ENCODE assay signal across 17 cellular contexts in genomic region chr5:159904874-159905273, GRCh38. TPM values are rescaled to one million over a fixed set of nuclear protein-coding genes. Genes with fewer than 3 reads are reported as not detected.
DNase-seq lines count a peak whose midpoint lies in the region; ATAC-seq and TF ChIP-seq lines count a peak whose summit lies in the region.
"Had no signal": no experiment of that assay in that cellular context is flagged by ENCODE, and none has a peak within 500 bp of the region (broad histone marks: within the 10 kb centered on the region; RNA-seq: fewer than 3 reads in every experiment).

No MANE protein-coding gene starts in this region.

- peaks cover 17% of the 10 kb centered on the region for H3K27me3 Mint-ChIP-seq in activated T-cell treated with anti-CD3 and anti-CD28 coated beads, Interleukin-2, amount 50 U/mL, for 4 hours (ENCODE audit: low read depth)

- H3K9me3 Mint-ChIP-seq in activated T-cell treated with anti-CD3 and anti-CD28 coated beads, Interleukin-2, amount 50 U/mL, for 4 hours = no peaks in the 10 kb centered on the region

- ATAC-seq in SK-N-SH treated with all-trans-retinoic acid at 6 μM for 48 hours = no peak
- ATAC-seq in RWPE2 (ENCODE audit: low read depth) = no peak
- no peak for ATAC-seq in activated T-cell treated with anti-CD3 and anti-CD28 coated beads, Interleukin-2, amount 50 U/mL, for 4 hours
- ATAC-seq in sciatic nerve = no peak
- no peak for ATAC-seq in GM18511 (IDR thresholded peaks at IDR 0.05; ENCODE audit: unreplicated experiment)
- ATAC-seq: K562 had no signal

- H3K9ac ChIP-seq in SK-N-SH = peak overlapping the region; percentile 5; the same call in 1 of the 2 replicates
- no peak overlapping the region for H3K9ac ChIP-seq in smooth muscle cell (ENCODE audit: low read depth)

- TF ChIP-seq EP300 in SK-N-SH (IDR thresholded peaks at IDR 0.05; ENCODE audit: borderline replicate concordance in 1 of 2, low read depth in 1 of 2, low read length in 1 of 2) = no peak

- DNase-seq in SK-N-SH = no peak
- DNase-seq in RWPE2 (ENCODE audit: low spot score) = no peak
- DNase-seq in epithelial cell of prostate (ENCODE audit: low read depth, low spot score) = no peak
- no peak for DNase-seq in smooth muscle cell (lab: John Stamatoyannopoulos, UW; ENCODE audit: unreplicated experiment)
- DNase-seq in activated T-cell treated with anti-CD3 and anti-CD28 coated beads, Interleukin-2, amount 50 U/mL, for 4 hours = no peak
- DNase-seq in sciatic nerve (ENCODE audit: low spot score) = no peak
- DNase-seq: DMS 273 treated with DMSO at 0.1 percent for 48 hours; NCI-H1105; NCI-H2081; NK-92 treated with Interleukin-12 subunit alpha and Interleukin-12 subunit beta, amount 100 ng/mL, for 24 hours; SHP77 treated with DMSO at 0.1 percent for 48 hours had no signal

- no peak for TF ChIP-seq CTCF in SK-N-SH (IDR thresholded peaks at IDR 0.05)
- TF ChIP-seq CTCF in RWPE2 (IDR thresholded peaks at IDR 0.05; ENCODE audit: poor library complexity, severe bottlenecking) = no peak
- no peak for TF ChIP-seq CTCF in smooth muscle cell (IDR thresholded peaks at IDR 0.05; ENCODE audit: borderline replicate concordance, insufficient read depth, poor library complexity, severe bottlenecking)

- CTCF ChIA-PET in SK-N-SH (lab: Yijun Ruan, JAX) = no interaction called here

- no peaks in the 10 kb centered on the region for H3K79me2 ChIP-seq in SK-N-SH (ENCODE audit: insufficient read depth)
- no peaks in the 10 kb centered on the region for H3K79me2 ChIP-seq in smooth muscle cell (ENCODE audit: low read depth)

- H3F3A ChIP-seq in SK-N-SH (replicated peaks; ENCODE audit: insufficient read depth) (peaks cover 40% of the 10 kb centered on the region), smooth muscle cell (ENCODE audit: low read depth) (peaks cover 9% of the 10 kb centered on the region)

- no peak overlapping the region for H3K4me3 Mint-ChIP-seq in activated T-cell treated with anti-CD3 and anti-CD28 coated beads, Interleukin-2, amount 50 U/mL, for 4 hours
- H3K4me3 Mint-ChIP-seq: B cell had no signal

- POLR2A ChIA-PET in SK-N-SH (lab: Yijun Ruan, JAX) = no interaction called here

- no peaks in the 10 kb centered on the region for H3K4me1 Mint-ChIP-seq in activated T-cell treated with anti-CD3 and anti-CD28 coated beads, Interleukin-2, amount 50 U/mL, for 4 hours (ENCODE audit: low read depth)
- H3K4me1 Mint-ChIP-seq: B cell had no signal

- H3K9me3 ChIP-seq in SK-N-SH (no peaks in the 10 kb centered on the region), RWPE2 (ENCODE audit: severe bottlenecking) (no peaks in the 10 kb centered on the region), smooth muscle cell (replicated peaks; ENCODE audit: low read depth) (no peaks in the 10 kb centered on the region)

- no peaks in the 10 kb centered on the region for H3K36me3 Mint-ChIP-seq in activated T-cell treated with anti-CD3 and anti-CD28 coated beads, Interleukin-2, amount 50 U/mL, for 4 hours (ENCODE audit: insufficient read depth)

- TF ChIP-seq RAD21 in SK-N-SH (IDR thresholded peaks at IDR 0.05; ENCODE audit: low read length) = no peak

- H3K27me3 ChIP-seq in SK-N-SH (ENCODE audit: insufficient read depth) (no peaks in the 10 kb centered on the region), RWPE2 (ENCODE audit: insufficient read depth, poor library complexity, severe bottlenecking) (no peaks in the 10 kb centered on the region), smooth muscle cell (ENCODE audit: low read depth) (peaks cover 4% of the 10 kb centered on the region)

- H3K4me1 ChIP-seq in SK-N-SH (ENCODE audit: control insufficient read depth in 1 of 2, insufficient read depth in 2 of 2, low read depth in 1 of 2, low read length in 1 of 2) (peaks cover 2 to 30% of the 10 kb centered on the region in 2 experiments; a peak in 3 of 4 replicates), RWPE2 (ENCODE audit: insufficient read depth, poor library complexity, severe bottlenecking) (peaks cover 50% of the 10 kb centered on the region), smooth muscle cell (ENCODE audit: low read depth) (peaks cover 8% of the 10 kb centered on the region)

- intact Hi-C loops in sciatic nerve (cut with DNase I) = no loop called here

- H3K9me2 ChIP-seq in SK-N-SH = no peaks in the 10 kb centered on the region

- H3K4me2 ChIP-seq in SK-N-SH (no peak overlapping the region), smooth muscle cell (no peak overlapping the region)

- H3K27ac ChIP-seq in SK-N-SH (ENCODE audit: low read depth in 2 of 2, low read length in 1 of 2) = peak overlapping the region in 1 of 2 experiments; percentile 54; a peak in 2 of 4 replicates
- peak overlapping the region; percentile 72 for H3K27ac ChIP-seq in RWPE2 (ENCODE audit: poor library complexity, severe bottlenecking)
- H3K27ac ChIP-seq in epithelial cell of prostate = peak overlapping the region; percentile 41
- H3K27ac ChIP-seq in smooth muscle cell (ENCODE audit: low read depth) = peak overlapping the region; percentile 42
- H3K27ac ChIP-seq: 22Rv1 had no signal

- no peak overlapping the region; the same call in 1 of the 2 replicates for H2AFZ ChIP-seq in SK-N-SH (ENCODE audit: low read depth)
- no peak overlapping the region for H2AFZ ChIP-seq in smooth muscle cell (ENCODE audit: low read depth)

- H3K36me3 ChIP-seq in SK-N-SH (replicated peaks in 1 of 2; ENCODE audit: control insufficient read depth in 1 of 2, insufficient read depth in 2 of 2, low read length in 1 of 2) (no peaks in the 10 kb centered on the region), RWPE2 (ENCODE audit: low read depth) (no peaks in the 10 kb centered on the region), smooth muscle cell (ENCODE audit: low read depth) (no peaks in the 10 kb centered on the region)

- H4K20me1 ChIP-seq in SK-N-SH (ENCODE audit: insufficient read depth) (no peaks in the 10 kb centered on the region), smooth muscle cell (ENCODE audit: low read depth) (no peaks in the 10 kb centered on the region)

- H3K4me3 ChIP-seq in SK-N-SH (ENCODE audit: low read depth in 2 of 2, low read length in 1 of 2) (no peak overlapping the region), RWPE2 (ENCODE audit: severe bottlenecking) (no peak overlapping the region), smooth muscle cell (no peak overlapping the region)
- H3K4me3 ChIP-seq: K562 had no signal

- WGBS in SK-N-SH (ENCODE audit: low lambda C conversion rate) = 64% methylated on average over 1 of the region's 1 CpG
- WGBS in smooth muscle cell (ENCODE audit: low lambda C conversion rate) = 100% methylated on average over 1 of the region's 1 CpG

TF ChIP-seq in SK-N-SH, 30 proteins besides CTCF, POLR2A, EP300 and RAD21 (continues in another document):
- no peak for TF ChIP-seq TCF12 (IDR thresholded peaks at IDR 0.05)
- no peak for TF ChIP-seq GABPA (IDR thresholded peaks at IDR 0.05; ENCODE audit: low read depth)
- no peak for TF ChIP-seq FOXM1 (IDR thresholded peaks at IDR 0.05; ENCODE audit: low read depth)
- TF ChIP-seq ZBTB33 (IDR thresholded peaks at IDR 0.05; ENCODE audit: borderline replicate concordance, low read depth) = no peak
- TF ChIP-seq TAF1 (IDR thresholded peaks at IDR 0.05; ENCODE audit: borderline replicate concordance, low read depth, low read length) = no peak
- TF ChIP-seq FOXJ3 (CRISPR knock-in tag; IDR thresholded peaks at IDR 0.05) = no peak
- TF ChIP-seq CHD2 (IDR thresholded peaks at IDR 0.05; ENCODE audit: low read length, partially characterized antibody) = no peak

TF ChIP-seq in SK-N-SH treated with all-trans-retinoic acid at 6 μM for 48 hours, 23 proteins besides CTCF, POLR2A, EP300 and RAD21 (continues in another document):
- no peak for TF ChIP-seq ESRRG (CRISPR knock-in tag; IDR thresholded peaks at IDR 0.05)
- no peak for TF ChIP-seq OSR1 (CRISPR knock-in tag; IDR thresholded peaks at IDR 0.05)
- TF ChIP-seq PPARA (CRISPR knock-in tag; IDR thresholded peaks at IDR 0.05; ENCODE audit: borderline replicate concordance) = no peak
- TF ChIP-seq ZFP3 (CRISPR knock-in tag; IDR thresholded peaks at IDR 0.05) = no peak
- TF ChIP-seq PATZ1 (CRISPR knock-in tag; IDR thresholded peaks at IDR 0.05; ENCODE audit: borderline replicate concordance) = no peak
- TF ChIP-seq CREB5 (CRISPR knock-in tag; IDR thresholded peaks at IDR 0.05; ENCODE audit: low read depth) = no peak
- TF ChIP-seq ISL1 (CRISPR knock-in tag; IDR thresholded peaks at IDR 0.05) = no peak
- TF ChIP-seq CSDC2 (CRISPR knock-in tag; IDR thresholded peaks at IDR 0.05) = no peak
- no peak for TF ChIP-seq RARB (CRISPR knock-in tag; IDR thresholded peaks at IDR 0.05)
- no peak for TF ChIP-seq TOX (CRISPR knock-in tag; IDR thresholded peaks at IDR 0.05; ENCODE audit: borderline replicate concordance)
- no peak for TF ChIP-seq ZNF565 (CRISPR knock-in tag; conservative IDR thresholded peaks at IDR 0.05; ENCODE audit: low read depth)

RNA-seq across cellular contexts. Expression of gene ADRA1B, which starts 11.4 kb away (rescaled TPM):
- polyA plus RNA-seq in SK-N-SH (2012; rRNA removed) (1.9 and 2.2 TPM in 2 replicates), smooth muscle cell (0.34 and 1.2 TPM in 2 replicates)
- polyA plus RNA-seq in SK-N-SH (2012; cell fraction: cytosol; rRNA removed) = 0.91 and 2.0 TPM in 2 replicates
- 1.2 and 2.4 TPM in 2 replicates for polyA plus RNA-seq in SK-N-SH (2012; cell fraction: nucleus; rRNA removed)
- total RNA-seq in smooth muscle cell (0.09 and 0.36 TPM in 2 replicates), sciatic nerve (1.6 TPM)
- under 1 TPM; 0.43 to 0.71 (median 0.49) TPM for total RNA-seq in activated T-cell treated with anti-CD3 and anti-CD28 coated beads, Interleukin-2, amount 50 U/mL, for 4 hours
- total RNA-seq: B cell, K562, RPMI7951 had no signal
- polyA plus RNA-seq: K562 had no signal
